Comparison of ENCODE assay signal across 8 cellular contexts in the genomic region with DNA sequence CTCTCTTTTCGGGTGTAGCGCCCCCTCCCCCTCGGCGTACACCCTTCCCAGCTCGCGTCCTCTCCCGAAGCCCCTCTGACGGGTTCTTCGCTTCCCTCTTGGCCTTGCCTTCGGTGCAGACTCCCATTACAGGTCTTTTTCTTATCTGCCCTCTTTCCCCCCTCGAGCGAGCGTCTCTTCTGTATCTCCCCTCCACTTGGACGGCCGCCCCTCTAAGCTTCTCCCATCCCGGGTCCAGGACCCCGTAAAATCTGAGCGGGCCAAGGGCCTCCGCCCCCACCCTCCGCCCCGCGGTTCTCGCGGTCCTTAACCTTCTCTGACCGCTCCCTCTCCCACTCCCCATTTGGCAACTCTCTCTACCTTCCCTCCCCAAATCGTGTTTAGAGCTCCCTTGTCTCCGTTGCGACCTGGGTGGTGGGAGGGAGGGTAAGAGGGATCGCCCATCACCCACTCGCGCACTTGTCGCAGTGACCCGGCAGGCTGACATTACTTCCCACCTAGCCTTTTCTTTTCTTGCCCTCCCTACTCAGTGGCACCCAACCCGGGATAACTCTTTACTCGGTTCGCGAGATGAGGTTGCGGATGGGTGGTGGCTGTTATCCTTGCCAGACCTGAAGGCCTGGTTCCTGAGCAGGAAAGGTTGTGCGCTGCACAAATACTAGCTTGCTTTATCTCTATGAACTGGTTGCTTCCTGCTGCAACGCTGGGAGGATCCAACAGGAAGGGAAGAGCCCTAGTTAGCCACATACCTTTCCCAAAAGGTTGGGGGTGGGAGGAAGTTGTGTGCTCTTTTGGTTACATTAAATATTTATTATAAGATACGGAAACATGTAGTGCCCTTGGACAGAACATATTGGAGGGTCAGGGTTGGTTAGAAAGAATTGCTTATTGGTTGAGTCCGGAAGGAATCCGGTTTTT. TPM values are rescaled to one million over a fixed set of nuclear protein-coding genes. Genes with fewer than 3 reads are reported as not detected.
DNase-seq lines count a peak whose midpoint lies in the region; ATAC-seq and TF ChIP-seq lines count a peak whose summit lies in the region.

No MANE protein-coding gene starts in this region.

- ATAC-seq in T-helper 17 cell, result no peak
- ATAC-seq in HG03571 (IDR thresholded peaks at IDR 0.05; ENCODE audit: unreplicated experiment), result no peak

- no peak for TF ChIP-seq CTCF in lower leg skin (IDR thresholded peaks at IDR 0.05)
- no peak for TF ChIP-seq CTCF in stomach (IDR thresholded peaks at IDR 0.05)

- peaks cover 26% of the 10 kb centered on the region for H3K4me1 Mint-ChIP-seq in T-helper 17 cell

- DNase-seq in NCI-H2196 (lab: John Stamatoyannopoulos, UW; ENCODE audit: unreplicated experiment) (peak; percentile 11), NCI-H2196 treated with DMSO at 0.1 percent for 48 hours (lab: John Stamatoyannopoulos, UW; ENCODE audit: unreplicated experiment) (no peak), KG1 (lab: John Stamatoyannopoulos, UW) (peak; percentile 68), T-helper 17 cell (no peak), lower leg skin (ENCODE audit: low spot score in 2 of 2) (peak; percentile 59 to 91), stomach (peak; percentile 74)

- no peaks in the 10 kb centered on the region for H3K27me3 Mint-ChIP-seq in T-helper 17 cell

- peak overlapping the region; percentile 99 for H3K27ac Mint-ChIP-seq in T-helper 17 cell

- H3K27ac ChIP-seq in duodenal mucosa (ENCODE audit: low read depth, low read length) (peak overlapping the region; percentile 96), stomach (peak overlapping the region; percentile 95 to 99 (median 97))

- no peaks in the 10 kb centered on the region for H3K27me3 ChIP-seq in duodenal mucosa (ENCODE audit: control insufficient read depth in 1 of 2, insufficient read depth in 2 of 2, low read length in 2 of 2)
- H3K27me3 ChIP-seq in stomach, result no peaks in the 10 kb centered on the region

- H3K4me3 Mint-ChIP-seq in T-helper 17 cell, result peak overlapping the region; percentile 100

- H3K4me1 ChIP-seq in duodenal mucosa (ENCODE audit: control insufficient read depth in 1 of 2, insufficient read depth in 2 of 2, low read length in 2 of 2) (peaks cover 6 to 9% of the 10 kb centered on the region in 2 donors), stomach (peaks cover 9 to 50% (median 29%) of the 10 kb centered on the region in 4 donors)

- no peak for TF ChIP-seq EP300 in stomach (IDR thresholded peaks at IDR 0.05)

- H3K36me3 ChIP-seq in duodenal mucosa (ENCODE audit: control insufficient read depth in 1 of 2, insufficient read depth in 2 of 2, low read length in 2 of 2) (peaks cover 0 to 7% of the 10 kb centered on the region in 2 donors), stomach (peaks cover 10 to 13% (median 11%) of the 10 kb centered on the region in 4 donors)

- peak overlapping the region; percentile 99 to 100 for H3K9ac ChIP-seq in duodenal mucosa (ENCODE audit: low read depth in 1 of 2, low read length in 2 of 2)

- H3K9me3 ChIP-seq in T-helper 17 cell (ENCODE audit: control insufficient read depth, low read length, poor library complexity, severe bottlenecking), result no peaks in the 10 kb centered on the region
- H3K9me3 ChIP-seq in duodenal mucosa (ENCODE audit: control insufficient read depth in 1 of 2, low read length in 2 of 2), result no peaks in the 10 kb centered on the region
- no peaks in the 10 kb centered on the region for H3K9me3 ChIP-seq in stomach

- intact Hi-C loops in lower leg skin (cut with DNase I; ENCODE audit: low total_unique reads), result no loop called here
- intact Hi-C loops in stomach (cut with DNase I; ENCODE audit: low total_unique reads), result loop anchor here (10.0 kb wide), 1 partner anchor 235 kb away; no protein-coding TSS in a partner anchor

- TF ChIP-seq POLR2A in lower leg skin (IDR thresholded peaks at IDR 0.05), result no peak
- TF ChIP-seq POLR2A in stomach (IDR thresholded peaks at IDR 0.05), result peak in 1 of 4 donors; percentile 57

- H3K36me3 Mint-ChIP-seq in T-helper 17 cell (ENCODE audit: low read depth), result peaks cover 4% of the 10 kb centered on the region

- WGBS in lower leg skin, 2 donors, result 1% methylated on average over 43 of the region's 43 CpGs
- WGBS in stomach, 5 donors, result 0 to 1% (median 1%) methylated on average over 43 of the region's 43 CpGs

- H3K4me3 ChIP-seq in duodenal mucosa (ENCODE audit: low read depth in 1 of 2, low read length in 2 of 2) (peak overlapping the region; percentile 99 to 100), lower leg skin (ENCODE audit: low read depth, poor library complexity, severe bottlenecking) (peak overlapping the region; percentile 86), stomach (peak overlapping the region; percentile 74 to 93 (median 82))

RNA-seq across cellular contexts. Expression of gene RAB11A, which starts 0.9 kb away (rescaled TPM):
- total RNA-seq in T-helper 17 cell (100 to 1,000 TPM; 102 to 122 TPM), lower leg skin (100 to 1,000 TPM; 451 to 676 (median 466) TPM), stomach (100 to 1,000 TPM; 133 to 267 (median 172) TPM)
- polyA plus RNA-seq in stomach, result 100 to 1,000 TPM; 129 to 360 (median 194) TPM

Comparison
In these comparisons a context has a peak if more than half of its experiments do, and no peak if none do; other contexts are left out.
1. DNase-seq: peak in NCI-H2196 (single experiment), KG1 (single experiment), lower leg skin (2 of 2) and stomach (single experiment); none in NCI-H2196 treated with DMSO at 0.1 percent for 48 hours (single experiment) and T-helper 17 cell (0 of 3).
2. Peak in every context shown above with its lines, with median percentiles within 50 percentile points of each other: H3K4me3 ChIP-seq.